Comparison of ENCODE assay signal across 12 cellular contexts in the genomic region with DNA sequence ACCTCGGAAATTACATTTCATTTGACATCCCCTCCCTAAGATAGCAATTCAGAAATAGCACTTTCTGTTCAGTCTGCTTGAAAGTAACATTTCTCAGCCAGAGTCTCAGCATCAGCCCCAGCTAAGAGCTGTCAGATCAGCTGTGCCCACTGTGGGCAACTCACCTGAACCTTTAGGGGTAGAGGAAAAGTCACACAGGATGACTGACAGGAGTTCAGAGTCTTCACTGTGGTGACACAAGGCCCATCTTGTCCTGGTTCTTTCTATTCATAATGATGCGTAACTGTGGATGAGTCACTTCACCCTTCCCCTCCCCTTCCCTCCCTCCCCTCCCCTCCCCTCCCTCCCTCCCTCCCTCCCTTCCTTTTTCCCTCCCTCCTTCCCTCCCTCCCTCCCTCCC.
DNase-seq lines count a peak whose midpoint lies in the region; ATAC-seq, FAIRE-seq and TF ChIP-seq lines count a peak whose summit lies in the region.
"Had no signal": no experiment of that assay in that cellular context is flagged by ENCODE, and none has a peak within 500 bp of the region (broad histone marks: within the 10 kb centered on the region; RNA-seq: fewer than 3 reads in every experiment).

No MANE protein-coding gene starts in this region.

- H3K9me2 ChIP-seq in SK-N-SH, result no peaks in the 10 kb centered on the region

- peaks cover 77% of the 10 kb centered on the region for H3K4me1 Mint-ChIP-seq in CD4-positive, alpha-beta T cell (ENCODE audit: low read depth)
- peaks cover 77% of the 10 kb centered on the region for H3K4me1 Mint-ChIP-seq in activated CD4-positive, alpha-beta memory T cell treated with anti-CD3 and anti-CD28 coated beads for 36 hours (ENCODE audit: low read depth)
- H3K4me1 Mint-ChIP-seq: WTC11 had no signal

- POLR2A ChIA-PET in CD4-positive, alpha-beta T cell (lab: Charles Lee), result interaction anchor here (0.6 to 17.4 kb wide), 4 partner anchors 6 to 206 kb away, joined by 3 to 484 read pairs (median 245); a partner anchor contains a TSS
- POLR2A ChIA-PET in activated CD4-positive, alpha-beta memory T cell treated with anti-CD3 and anti-CD28 coated beads for 36 hours (lab: Charles Lee), result interaction anchor here (1.2 to 1.4 kb wide), 2 partner anchors 49 to 97 kb away, joined by 4 to 7 read pairs; a partner anchor contains a TSS
- POLR2A ChIA-PET in SK-N-SH (lab: Yijun Ruan, JAX), result interaction anchor here (0.6 kb wide), 1 partner anchor 81 kb away, joined by 3 read pairs; no protein-coding TSS in a partner anchor

- no peak for TF ChIP-seq CTCF in CD4-positive, alpha-beta T cell (IDR thresholded peaks at IDR 0.05)
- no peak for TF ChIP-seq CTCF in GM12865 (IDR thresholded peaks at IDR 0.05; ENCODE audit: insufficient read depth, low read depth, low read length, missing control alignments)
- TF ChIP-seq CTCF in fibroblast of mammary gland (conservative IDR thresholded peaks at IDR 0.05; ENCODE audit: control insufficient read depth, insufficient read depth, low read depth, low read length), result no peak
- no peak for TF ChIP-seq CTCF in SK-N-SH (IDR thresholded peaks at IDR 0.05)

- FAIRE-seq in GM12892 (lab: Jason Lieb, UNC), result no peak
- FAIRE-seq: H1 had no signal

- intact Hi-C loops in CD4-positive, alpha-beta T cell (cut with DNase I, micrococcal nuclease), result no loop called here
- intact Hi-C loops in activated CD4-positive, alpha-beta memory T cell treated with anti-CD3 and anti-CD28 coated beads for 36 hours (cut with micrococcal nuclease), result loop anchor here (1.0 kb wide), 3 partner anchors 9 to 100 kb away; no protein-coding TSS in a partner anchor

- no peaks in the 10 kb centered on the region for H3K36me3 Mint-ChIP-seq in CD4-positive, alpha-beta T cell (ENCODE audit: low read depth)
- peaks cover 7% of the 10 kb centered on the region for H3K36me3 Mint-ChIP-seq in activated CD4-positive, alpha-beta memory T cell treated with anti-CD3 and anti-CD28 coated beads for 36 hours
- H3K36me3 Mint-ChIP-seq: CD14-positive monocyte, WTC11 had no signal

- no peak overlapping the region for H3K27ac ChIP-seq in CD4-positive, alpha-beta T cell (ENCODE audit: low read depth, low read length)
- H3K27ac ChIP-seq in SK-N-SH (ENCODE audit: low read depth in 2 of 2, low read length in 1 of 2), result no peak overlapping the region

- CTCF ChIA-PET in CD4-positive, alpha-beta T cell (lab: Charles Lee), result interaction anchor here (2.5 kb wide), 1 partner anchor 96 kb away, joined by 10 read pairs; a partner anchor contains a TSS
- CTCF ChIA-PET in activated CD4-positive, alpha-beta memory T cell treated with anti-CD3 and anti-CD28 coated beads for 36 hours (lab: Charles Lee), result interaction anchor here (1.1 to 3.9 kb wide), 4 partner anchors 12 to 97 kb away, joined by 3 to 13 read pairs (median 8); a partner anchor contains a TSS
- CTCF ChIA-PET in SK-N-SH (lab: Yijun Ruan, JAX), result interaction anchor here (1.1 to 3.0 kb wide), 3 partner anchors 39 to 220 kb away, joined by 3 to 10 read pairs (median 3); a partner anchor contains a TSS

- H3K4me3 ChIP-seq in GM12865 (ENCODE audit: low read depth, low read length) (no peak overlapping the region), fibroblast of mammary gland (ENCODE audit: control insufficient read depth, low read depth, low read length) (no peak overlapping the region), SK-N-SH (ENCODE audit: low read depth in 2 of 2, low read length in 1 of 2) (no peak overlapping the region)

- no peak overlapping the region for H2AFZ ChIP-seq in SK-N-SH (ENCODE audit: low read depth)

- peak overlapping the region; percentile 21 for H3K4me3 Mint-ChIP-seq in CD4-positive, alpha-beta T cell
- peak overlapping the region; percentile 62 for H3K4me3 Mint-ChIP-seq in activated CD4-positive, alpha-beta memory T cell treated with anti-CD3 and anti-CD28 coated beads for 36 hours
- H3K4me3 Mint-ChIP-seq: CD14-positive monocyte, WTC11 had no signal

- H3K9me3 ChIP-seq in CD4-positive, alpha-beta T cell (ENCODE audit: control insufficient read depth, low read length), result no peaks in the 10 kb centered on the region
- no peaks in the 10 kb centered on the region for H3K9me3 ChIP-seq in SK-N-SH

- H3K4me2 ChIP-seq in SK-N-SH, result no peak overlapping the region

- ATAC-seq in CD4-positive, alpha-beta T cell (ENCODE audit: poor library complexity), result peak; percentile 58
- ATAC-seq: WTC11 had no signal

- H3K79me2 ChIP-seq in SK-N-SH (ENCODE audit: insufficient read depth), result no peaks in the 10 kb centered on the region

- no peak for TF ChIP-seq RAD21 in SK-N-SH (IDR thresholded peaks at IDR 0.05; ENCODE audit: low read length)

- no peak for TF ChIP-seq EP300 in SK-N-SH (IDR thresholded peaks at IDR 0.05; ENCODE audit: borderline replicate concordance in 1 of 2, low read depth in 1 of 2, low read length in 1 of 2)

- H3K9ac ChIP-seq in SK-N-SH, result no peak overlapping the region

- no peaks in the 10 kb centered on the region for H3K36me3 ChIP-seq in SK-N-SH (replicated peaks in 1 of 2; ENCODE audit: control insufficient read depth in 1 of 2, insufficient read depth in 2 of 2, low read length in 1 of 2)

- H3K27ac Mint-ChIP-seq in CD4-positive, alpha-beta T cell, result peak overlapping the region; percentile 78
- peak overlapping the region; percentile 75 for H3K27ac Mint-ChIP-seq in activated CD4-positive, alpha-beta memory T cell treated with anti-CD3 and anti-CD28 coated beads for 36 hours
- H3K27ac Mint-ChIP-seq: WTC11 had no signal

- no peaks in the 10 kb centered on the region for H4K20me1 ChIP-seq in SK-N-SH (ENCODE audit: insufficient read depth)

- no peaks in the 10 kb centered on the region for H3K27me3 Mint-ChIP-seq in CD4-positive, alpha-beta T cell
- H3K27me3 Mint-ChIP-seq in activated CD4-positive, alpha-beta memory T cell treated with anti-CD3 and anti-CD28 coated beads for 36 hours, result no peaks in the 10 kb centered on the region

- WGBS in SK-N-SH (ENCODE audit: low lambda C conversion rate), result 51% methylated on average over 2 of the region's 2 CpGs

- no peak for TF ChIP-seq POLR2A in GM12892 (IDR thresholded peaks at IDR 0.05; ENCODE audit: low read depth, low read length)

- peak in 3 of 10 experiments; percentile 15 to 39 (median 25) for DNase-seq in CD4-positive, alpha-beta T cell
- peak; percentile 35 for DNase-seq in GM12865 (ENCODE audit: low read depth)
- DNase-seq in activated CD4-positive, alpha-beta memory T cell treated with anti-CD3 and anti-CD28 coated beads for 36 hours, result peak; percentile 65
- DNase-seq in fibroblast of mammary gland (ENCODE audit: low read depth), result peak; percentile 11
- DNase-seq in HT-29 (ENCODE audit: low spot score), result no peak
- no peak for DNase-seq in SK-N-SH
- DNase-seq in GM12892 (ENCODE audit: insufficient read length), result no peak
- DNase-seq: GF-D8, NCI-H2081 had no signal

- H3F3A ChIP-seq in SK-N-SH (replicated peaks; ENCODE audit: insufficient read depth), result no peaks in the 10 kb centered on the region

- no peaks in the 10 kb centered on the region for H3K9me3 Mint-ChIP-seq in CD4-positive, alpha-beta T cell
- H3K9me3 Mint-ChIP-seq in activated CD4-positive, alpha-beta memory T cell treated with anti-CD3 and anti-CD28 coated beads for 36 hours, result no peaks in the 10 kb centered on the region
- H3K9me3 Mint-ChIP-seq: WTC11 had no signal

- H3K4me1 ChIP-seq in SK-N-SH (ENCODE audit: control insufficient read depth in 1 of 2, insufficient read depth in 2 of 2, low read depth in 1 of 2, low read length in 1 of 2), result no peaks in the 10 kb centered on the region

- no peaks in the 10 kb centered on the region for H3K27me3 ChIP-seq in CD4-positive, alpha-beta T cell (ENCODE audit: control insufficient read depth, insufficient read depth, low read length)
- peaks cover under 1% of the 10 kb centered on the region for H3K27me3 ChIP-seq in SK-N-SH (ENCODE audit: insufficient read depth)

TF ChIP-seq in SK-N-SH, 30 proteins besides CTCF, POLR2A, EP300 and RAD21:
- TF ChIP-seq RCOR1 (IDR thresholded peaks at IDR 0.05; ENCODE audit: low read length) (no peak), TAF1 (IDR thresholded peaks at IDR 0.05; ENCODE audit: borderline replicate concordance, low read depth, low read length) (no peak), SIN3A (IDR thresholded peaks at IDR 0.05; ENCODE audit: borderline replicate concordance, low read depth, low read length) (no peak), TEAD4 (IDR thresholded peaks at IDR 0.05; ENCODE audit: borderline replicate concordance, insufficient read depth) (no peak), SMC3 (IDR thresholded peaks at IDR 0.05; ENCODE audit: low read depth, low read length) (no peak), GATA2 (CRISPR knock-in tag; IDR thresholded peaks at IDR 0.05) (no peak), CHD2 (IDR thresholded peaks at IDR 0.05; ENCODE audit: low read length, partially characterized antibody) (no peak), NRF1 (IDR thresholded peaks at IDR 0.05; ENCODE audit: low read depth, low read length) (no peak), RFX5 (IDR thresholded peaks at IDR 0.05; ENCODE audit: low read length) (no peak)
- TF ChIP-seq, protein P1, sequence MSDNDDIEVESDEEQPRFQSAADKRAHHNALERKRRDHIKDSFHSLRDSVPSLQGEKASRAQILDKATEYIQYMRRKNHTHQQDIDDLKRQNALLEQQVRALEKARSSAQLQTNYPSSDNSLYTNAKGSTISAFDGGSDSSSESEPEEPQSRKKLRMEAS (IDR thresholded peaks at IDR 0.05; ENCODE audit: low read depth), result no peak
- TF ChIP-seq, protein P2, sequence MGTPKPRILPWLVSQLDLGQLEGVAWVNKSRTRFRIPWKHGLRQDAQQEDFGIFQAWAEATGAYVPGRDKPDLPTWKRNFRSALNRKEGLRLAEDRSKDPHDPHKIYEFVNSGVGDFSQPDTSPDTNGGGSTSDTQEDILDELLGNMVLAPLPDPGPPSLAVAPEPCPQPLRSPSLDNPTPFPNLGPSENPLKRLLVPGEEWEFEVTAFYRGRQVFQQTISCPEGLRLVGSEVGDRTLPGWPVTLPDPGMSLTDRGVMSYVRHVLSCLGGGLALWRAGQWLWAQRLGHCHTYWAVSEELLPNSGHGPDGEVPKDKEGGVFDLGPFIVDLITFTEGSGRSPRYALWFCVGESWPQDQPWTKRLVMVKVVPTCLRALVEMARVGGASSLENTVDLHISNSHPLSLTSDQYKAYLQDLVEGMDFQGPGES (IDR thresholded peaks at IDR 0.05; ENCODE audit: low read depth, low read length), result no peak

Comparison
In these comparisons a context has a peak if more than half of its experiments do, and no peak if none do; other contexts are left out.
1. DNase-seq: peak in GM12865 (single experiment), activated CD4-positive, alpha-beta memory T cell treated with anti-CD3 and anti-CD28 coated beads for 36 hours (single experiment) and fibroblast of mammary gland (single experiment); none in HT-29 (single experiment), SK-N-SH (single experiment) and GM12892 (single experiment).